ENCODE assay signal across 8 cellular contexts in genomic region chr1:41739061-41739955, GRCh38.
DNase-seq lines count a peak whose midpoint lies in the region; ATAC-seq and TF ChIP-seq lines count a peak whose summit lies in the region.

No MANE protein-coding gene starts in this region.

- H3K36me3 Mint-ChIP-seq in chondrocyte (ENCODE audit: low read depth): no peaks in the 10 kb centered on the region
- peaks cover 10% of the 10 kb centered on the region for H3K36me3 Mint-ChIP-seq in stimulated activated effector memory CD8-positive, alpha-beta T cell treated with anti-CD3 and anti-CD28 coated beads, Interleukin-12 subunit alpha, Interleukin-12 subunit beta, amount 100 ng/mL, for 72 hours

- H3K27me3 Mint-ChIP-seq in chondrocyte (ENCODE audit: low read depth): peaks cover 3% of the 10 kb centered on the region

- TF ChIP-seq CTCF in chondrocyte (IDR thresholded peaks at IDR 0.05): no peak

- DNase-seq in HS-27A (ENCODE audit: low read depth) (peak; percentile 39), chondrocyte (ENCODE audit: low spot score) (no peak), mucosa of gallbladder (ENCODE audit: low spot score) (peak; percentile 70), NCI-H748 treated with DMSO at 0.1 percent for 48 hours (lab: John Stamatoyannopoulos, UW) (no peak), HPDE6-E6E7 (ENCODE audit: extremely low spot score) (no peak)
- peak; percentile 73 to 89 for DNase-seq in activated CD4-positive, alpha-beta T cell treated with anti-CD3 and anti-CD28 coated beads for 4 hours
- DNase-seq in stimulated activated effector memory CD8-positive, alpha-beta T cell treated with anti-CD3 and anti-CD28 coated beads, Interleukin-12 subunit alpha, Interleukin-12 subunit beta, amount 100 ng/mL, for 72 hours (ENCODE audit: low spot score in 2 of 2): peak; percentile 63 to 88

- peaks cover 16% of the 10 kb centered on the region for H3K4me1 Mint-ChIP-seq in chondrocyte (ENCODE audit: low read depth)
- peaks cover 97% of the 10 kb centered on the region for H3K4me1 Mint-ChIP-seq in stimulated activated effector memory CD8-positive, alpha-beta T cell treated with anti-CD3 and anti-CD28 coated beads, Interleukin-12 subunit alpha, Interleukin-12 subunit beta, amount 100 ng/mL, for 72 hours

- H3K4me3 Mint-ChIP-seq in chondrocyte (ENCODE audit: unreplicated experiment): peak overlapping the region; percentile 59
- peak overlapping the region; percentile 71 for H3K4me3 Mint-ChIP-seq in stimulated activated effector memory CD8-positive, alpha-beta T cell treated with anti-CD3 and anti-CD28 coated beads, Interleukin-12 subunit alpha, Interleukin-12 subunit beta, amount 100 ng/mL, for 72 hours

- peak; percentile 54 for TF ChIP-seq POLR2A in GM19099 (IDR thresholded peaks at IDR 0.05; ENCODE audit: extremely low read depth, insufficient read length, low read depth)

- no peaks in the 10 kb centered on the region for H3K9me3 Mint-ChIP-seq in chondrocyte (ENCODE audit: low read depth)
- H3K9me3 Mint-ChIP-seq in stimulated activated effector memory CD8-positive, alpha-beta T cell treated with anti-CD3 and anti-CD28 coated beads, Interleukin-12 subunit alpha, Interleukin-12 subunit beta, amount 100 ng/mL, for 72 hours: no peaks in the 10 kb centered on the region

- ATAC-seq in stimulated activated effector memory CD8-positive, alpha-beta T cell treated with anti-CD3 and anti-CD28 coated beads, Interleukin-12 subunit alpha, Interleukin-12 subunit beta, amount 100 ng/mL, for 72 hours: peak; percentile 78

- peak overlapping the region; percentile 91 for H3K27ac Mint-ChIP-seq in chondrocyte (ENCODE audit: unreplicated experiment)
- peak overlapping the region; percentile 97 for H3K27ac Mint-ChIP-seq in stimulated activated effector memory CD8-positive, alpha-beta T cell treated with anti-CD3 and anti-CD28 coated beads, Interleukin-12 subunit alpha, Interleukin-12 subunit beta, amount 100 ng/mL, for 72 hours

Comparison
In these comparisons a context has a peak if more than half of its experiments do, and no peak if none do; other contexts are left out.
1. DNase-seq: peak in HS-27A (single experiment), activated CD4-positive, alpha-beta T cell treated with anti-CD3 and anti-CD28 coated beads for 4 hours (2 of 2), mucosa of gallbladder (single experiment) and stimulated activated effector memory CD8-positive, alpha-beta T cell treated with anti-CD3 and anti-CD28 coated beads, Interleukin-12 subunit alpha, Interleukin-12 subunit beta, amount 100 ng/mL, for 72 hours (2 of 2); none in chondrocyte (single experiment), NCI-H748 treated with DMSO at 0.1 percent for 48 hours (single experiment) and HPDE6-E6E7 (single experiment).